21 cellular contexts compared by ENCODE assay signal in genomic region chr22:24824250-24824649, GRCh38. TPM values are rescaled to one million over a fixed set of nuclear protein-coding genes. Genes with fewer than 3 reads are reported as not detected.
DNase-seq lines count a peak whose midpoint lies in the region; ATAC-seq, FAIRE-seq and TF ChIP-seq lines count a peak whose summit lies in the region.
"Had no signal": no experiment of that assay in that cellular context is flagged by ENCODE, and none has a peak within 500 bp of the region (broad histone marks: within the 10 kb centered on the region; RNA-seq: fewer than 3 reads in every experiment).

No MANE protein-coding gene starts in this region.

- H3K79me2 ChIP-seq in astrocyte (ENCODE audit: insufficient read depth, low read length), result no peaks in the 10 kb centered on the region

- H3K4me1 ChIP-seq in right cardiac atrium (ENCODE audit: control insufficient read depth, insufficient read depth, low read length) (peaks cover 4% of the 10 kb centered on the region), astrocyte (ENCODE audit: insufficient read depth, low read length) (no peaks in the 10 kb centered on the region), sigmoid colon (peaks cover 0 to 13% (median 11%) of the 10 kb centered on the region in 4 donors)
- H3K4me1 ChIP-seq: BE2C had no signal

- H3K27ac Mint-ChIP-seq in astrocyte (ENCODE audit: unreplicated experiment) (peak overlapping the region; percentile 62), progenitor cell of endocrine pancreas (peak overlapping the region; percentile 56)
- no peak overlapping the region for H3K27ac Mint-ChIP-seq in activated naive CD4-positive, alpha-beta T cell treated with anti-CD3 and anti-CD28 coated beads, Interleukin-2, amount 10 ng/mL, durations not matched to agents 7 days and 5 days
- H3K27ac Mint-ChIP-seq: CD4-positive, alpha-beta T cell had no signal

- H4K20me1 ChIP-seq in astrocyte (ENCODE audit: insufficient read depth, low read length), result no peaks in the 10 kb centered on the region

- intact Hi-C loops in right cardiac atrium (cut with DNase I), result no loop called here
- intact Hi-C loops in cardiac septum (cut with DNase I), result no loop called here
- intact Hi-C loops in sigmoid colon (cut with DNase I), result no loop called here

- H3K36me3 Mint-ChIP-seq in astrocyte (ENCODE audit: low read depth, unreplicated experiment), result no peaks in the 10 kb centered on the region
- H3K36me3 Mint-ChIP-seq in progenitor cell of endocrine pancreas (ENCODE audit: insufficient read depth), result no peaks in the 10 kb centered on the region
- no peaks in the 10 kb centered on the region for H3K36me3 Mint-ChIP-seq in activated naive CD4-positive, alpha-beta T cell treated with anti-CD3 and anti-CD28 coated beads, Interleukin-2, amount 10 ng/mL, durations not matched to agents 7 days and 5 days

- TF ChIP-seq EP300 in sigmoid colon (IDR thresholded peaks at IDR 0.05), result no peak

- H3K4me3 Mint-ChIP-seq in astrocyte (ENCODE audit: unreplicated experiment) (no peak overlapping the region), progenitor cell of endocrine pancreas (ENCODE audit: low read depth) (no peak overlapping the region)
- H3K4me3 Mint-ChIP-seq in activated naive CD4-positive, alpha-beta T cell treated with anti-CD3 and anti-CD28 coated beads, Interleukin-2, amount 10 ng/mL, durations not matched to agents 7 days and 5 days, result no peak overlapping the region
- H3K4me3 Mint-ChIP-seq: CD4-positive, alpha-beta T cell had no signal

- 54% methylated on average over 3 of the region's 3 CpGs for WGBS in right cardiac atrium
- WGBS in sigmoid colon, 2 donors, result 62 to 74% methylated on average over 3 of the region's 3 CpGs

- CTCF ChIA-PET in activated naive CD4-positive, alpha-beta T cell treated with anti-CD3 and anti-CD28 coated beads, Interleukin-2, amount 10 ng/mL, durations not matched to agents 7 days and 5 days (lab: Charles Lee), result no interaction called here

- no peak overlapping the region for H3K9ac ChIP-seq in astrocyte (ENCODE audit: low read length)
- H3K9ac ChIP-seq: GM23248 had no signal

- H3K4me2 ChIP-seq in astrocyte (ENCODE audit: low read length), result no peak overlapping the region

- TF ChIP-seq POLR2A in sigmoid colon (IDR thresholded peaks at IDR 0.05), result no peak

- H3K9me3 ChIP-seq in right cardiac atrium (ENCODE audit: control insufficient read depth, low read length) (no peaks in the 10 kb centered on the region), astrocyte (ENCODE audit: insufficient read depth, low read depth, low read length) (no peaks in the 10 kb centered on the region), sigmoid colon (no peaks in the 10 kb centered on the region)
- H3K9me3 ChIP-seq: BE2C had no signal

- TF ChIP-seq CTCF in astrocyte (IDR thresholded peaks at IDR 0.05; ENCODE audit: insufficient read depth, low read depth, low read length) (no peak), progenitor cell of endocrine pancreas (IDR thresholded peaks at IDR 0.05; ENCODE audit: unreplicated experiment) (no peak), sigmoid colon (IDR thresholded peaks at IDR 0.05) (no peak)

- peak; percentile 59 to 67 for ATAC-seq in right cardiac atrium

- no peak overlapping the region for H2AFZ ChIP-seq in astrocyte (ENCODE audit: low read depth, low read length)
- H2AFZ ChIP-seq: GM23248 had no signal

- DNase-seq in right cardiac atrium (peak in 1 of 3 donors; percentile 65), cardiac septum (ENCODE audit: low spot score) (no peak), astrocyte (ENCODE audit: low read depth) (no peak), progenitor cell of endocrine pancreas (ENCODE audit: low spot score, unreplicated experiment) (no peak), sigmoid colon (no peak)
- no peak for DNase-seq in activated naive CD4-positive, alpha-beta T cell treated with anti-CD3 and anti-CD28 coated beads, Interleukin-2, amount 10 ng/mL, durations not matched to agents 7 days and 5 days
- DNase-seq: ACHN; BE2C; CD4-positive, alpha-beta T cell; DMS153; DMS79; GDM1; GM23248; HCEC 1CT had no signal

- H3K27me3 ChIP-seq in right cardiac atrium (ENCODE audit: control insufficient read depth, insufficient read depth), result no peaks in the 10 kb centered on the region
- H3K27me3 ChIP-seq in astrocyte (ENCODE audit: insufficient read depth, low read length), result peaks cover 3% of the 10 kb centered on the region
- H3K27me3 ChIP-seq in sigmoid colon, result no peaks in the 10 kb centered on the region
- H3K27me3 ChIP-seq: BE2C had no signal

- no peak for FAIRE-seq in astrocyte (lab: Jason Lieb, UNC)
- FAIRE-seq: A204.1, GM12892, GM18507, H54 had no signal

- peak overlapping the region; percentile 65 for H3K27ac ChIP-seq in right cardiac atrium (ENCODE audit: low read length)
- H3K27ac ChIP-seq in astrocyte (ENCODE audit: low read depth, low read length), result no peak overlapping the region
- no peak overlapping the region for H3K27ac ChIP-seq in sigmoid colon
- H3K27ac ChIP-seq: C4-2B, GM23248 had no signal

- H3K9me3 Mint-ChIP-seq in astrocyte (ENCODE audit: unreplicated experiment), result no peaks in the 10 kb centered on the region
- H3K9me3 Mint-ChIP-seq in progenitor cell of endocrine pancreas (ENCODE audit: low read depth), result no peaks in the 10 kb centered on the region
- H3K9me3 Mint-ChIP-seq in activated naive CD4-positive, alpha-beta T cell treated with anti-CD3 and anti-CD28 coated beads, Interleukin-2, amount 10 ng/mL, durations not matched to agents 7 days and 5 days, result no peaks in the 10 kb centered on the region
- H3K9me3 Mint-ChIP-seq: CD4-positive, alpha-beta T cell had no signal

- no peaks in the 10 kb centered on the region for H3K36me3 ChIP-seq in astrocyte (ENCODE audit: insufficient read depth, low read length)
- H3K36me3 ChIP-seq in sigmoid colon, result no peaks in the 10 kb centered on the region
- H3K36me3 ChIP-seq: BE2C had no signal

- peaks cover 52% of the 10 kb centered on the region for H3K27me3 Mint-ChIP-seq in astrocyte (ENCODE audit: low read depth, unreplicated experiment)
- H3K27me3 Mint-ChIP-seq in progenitor cell of endocrine pancreas, result peaks cover 37% of the 10 kb centered on the region
- H3K27me3 Mint-ChIP-seq in activated naive CD4-positive, alpha-beta T cell treated with anti-CD3 and anti-CD28 coated beads, Interleukin-2, amount 10 ng/mL, durations not matched to agents 7 days and 5 days, result peaks cover 13% of the 10 kb centered on the region
- H3K27me3 Mint-ChIP-seq: CD4-positive, alpha-beta T cell had no signal

- H3K4me3 ChIP-seq in right cardiac atrium (ENCODE audit: low read length) (no peak overlapping the region), astrocyte (ENCODE audit: insufficient read depth, low read depth, low read length) (no peak overlapping the region), sigmoid colon (no peak overlapping the region)
- H3K4me3 ChIP-seq: GM23248 had no signal

- no peaks in the 10 kb centered on the region for H3K4me1 Mint-ChIP-seq in astrocyte (ENCODE audit: low read depth, unreplicated experiment)
- peaks cover 21% of the 10 kb centered on the region for H3K4me1 Mint-ChIP-seq in progenitor cell of endocrine pancreas (ENCODE audit: low read depth)
- no peaks in the 10 kb centered on the region for H3K4me1 Mint-ChIP-seq in activated naive CD4-positive, alpha-beta T cell treated with anti-CD3 and anti-CD28 coated beads, Interleukin-2, amount 10 ng/mL, durations not matched to agents 7 days and 5 days

RNA-seq across cellular contexts. Expression of gene SGSM1, which starts 18.2 kb away (rescaled TPM):
- total RNA-seq in right cardiac atrium, result 10 to 100 TPM; 16.0 to 47.5 (median 36.7) TPM
- 15.0 TPM for polyA plus RNA-seq in right cardiac atrium
- 8.0 TPM for total RNA-seq in cardiac septum
- 0.05 TPM in 1 of 2 replicates, not detected in the other for total RNA-seq in astrocyte
- 3.6 and 3.9 TPM in 2 replicates for total RNA-seq in progenitor cell of endocrine pancreas
- total RNA-seq in sigmoid colon, result 1 to 10 TPM; 2.3 to 3.6 (median 3.5) TPM
- 1 to 10 TPM in 1 of 3 donors, under 1 TPM in 2; 0.46 to 1.1 (median 0.60) TPM for polyA plus RNA-seq in sigmoid colon
- total RNA-seq: Daoy, GM23248 had no signal
- polyA plus RNA-seq: GM23248 had no signal

RNA-seq across cellular contexts. Expression of gene PIWIL3, which starts 49.7 kb away (rescaled TPM):
- total RNA-seq in right cardiac atrium (not detected), cardiac septum (not detected), astrocyte (not detected in 2 replicates), progenitor cell of endocrine pancreas (not detected in 2 replicates), sigmoid colon (not detected)
- polyA plus RNA-seq in right cardiac atrium (not detected), sigmoid colon (not detected)
- total RNA-seq: CD4-positive, alpha-beta T cell; Daoy; GM23248; HT-29 had no signal
- polyA plus RNA-seq: GM23248 had no signal
